In genomic region chr7:76512941-76513816, GRCh38 we compare ENCODE assay signal across 12 cellular contexts. TPM values are rescaled to one million over a fixed set of nuclear protein-coding genes. Genes with fewer than 3 reads are reported as not detected.
DNase-seq lines count a peak whose midpoint lies in the region; ATAC-seq and TF ChIP-seq lines count a peak whose summit lies in the region.
"Had no signal": no experiment of that assay in that cellular context is flagged by ENCODE, and none has a peak within 500 bp of the region (broad histone marks: within the 10 kb centered on the region; RNA-seq: fewer than 3 reads in every experiment).

No MANE protein-coding gene starts in this region.

- no peaks in the 10 kb centered on the region for H3K27me3 ChIP-seq in breast epithelium

- no TSS peak for BruUV-seq in MCF 10A (replicated peaks; lab: Mats Ljungman, UMichigan)
- no TSS peak for BruUV-seq in OCI-LY7 (replicated peaks; lab: Mats Ljungman, UMichigan)

- peak; percentile 16 for DNase-seq in MCF 10A (ENCODE audit: unreplicated experiment)
- no peak for DNase-seq in breast epithelium (ENCODE audit: low spot score in 2 of 2)
- no peak for DNase-seq in OCI-LY7 (ENCODE audit: low spot score)
- DNase-seq in fibroblast of villous mesenchyme (ENCODE audit: low read depth) = no peak
- DNase-seq in stimulated activated naive CD8-positive, alpha-beta T cell treated with anti-CD3 and anti-CD28 coated beads, Interleukin-15, amount 100 ng/mL, for 72 hours = peak in 1 of 2 donors; percentile 5
- no peak for DNase-seq in NCI-H2171 (lab: John Stamatoyannopoulos, UW)
- no peak for DNase-seq in HUDEP-2 (lab: John Stamatoyannopoulos, UW; ENCODE audit: unreplicated experiment in 76 of 76)
- DNase-seq: DMS79, NCI-H1694 had no signal

- H3K4me3 Mint-ChIP-seq in MCF 10A (ENCODE audit: unreplicated experiment) = no peak overlapping the region
- H3K4me3 Mint-ChIP-seq in stimulated activated naive CD8-positive, alpha-beta T cell treated with anti-CD3 and anti-CD28 coated beads, Interleukin-15, amount 100 ng/mL, for 72 hours = no peak overlapping the region
- H3K4me3 Mint-ChIP-seq: effector memory CD8-positive, alpha-beta T cell had no signal

- no peaks in the 10 kb centered on the region for H3K27me3 Mint-ChIP-seq in MCF 10A (ENCODE audit: insufficient read depth, unreplicated experiment)
- no peaks in the 10 kb centered on the region for H3K27me3 Mint-ChIP-seq in stimulated activated naive CD8-positive, alpha-beta T cell treated with anti-CD3 and anti-CD28 coated beads, Interleukin-15, amount 100 ng/mL, for 72 hours
- H3K27me3 Mint-ChIP-seq: effector memory CD8-positive, alpha-beta T cell had no signal

- H3K27ac ChIP-seq in breast epithelium (peak overlapping the region in 1 of 2 donors; percentile 68), OCI-LY7 (ENCODE audit: low read depth, low read length, poor library complexity, severe bottlenecking) (no peak overlapping the region)
- H3K27ac ChIP-seq: neutrophil had no signal

- no peaks in the 10 kb centered on the region for H3K79me2 ChIP-seq in OCI-LY7 (ENCODE audit: insufficient read depth, low read depth, low read length)

- H3K9me3 Mint-ChIP-seq in MCF 10A (ENCODE audit: unreplicated experiment) = no peaks in the 10 kb centered on the region
- H3K9me3 Mint-ChIP-seq in stimulated activated naive CD8-positive, alpha-beta T cell treated with anti-CD3 and anti-CD28 coated beads, Interleukin-15, amount 100 ng/mL, for 72 hours = no peaks in the 10 kb centered on the region
- H3K9me3 Mint-ChIP-seq: effector memory CD8-positive, alpha-beta T cell had no signal

- H4K20me1 ChIP-seq in OCI-LY7 (ENCODE audit: insufficient read depth, low read length) = no peaks in the 10 kb centered on the region

- no peaks in the 10 kb centered on the region for H3K9me2 ChIP-seq in OCI-LY7 (ENCODE audit: insufficient read depth, low read length)

- H3K4me1 Mint-ChIP-seq in MCF 10A (ENCODE audit: insufficient read depth, unreplicated experiment) = peaks cover 3% of the 10 kb centered on the region
- no peaks in the 10 kb centered on the region for H3K4me1 Mint-ChIP-seq in stimulated activated naive CD8-positive, alpha-beta T cell treated with anti-CD3 and anti-CD28 coated beads, Interleukin-15, amount 100 ng/mL, for 72 hours

- no peaks in the 10 kb centered on the region for H3K4me1 ChIP-seq in breast epithelium
- H3K4me1 ChIP-seq in OCI-LY7 (ENCODE audit: insufficient read depth, low read length, poor library complexity, severe bottlenecking) = no peaks in the 10 kb centered on the region

- TF ChIP-seq POLR2A in breast epithelium (IDR thresholded peaks at IDR 0.05) = no peak

- POLR2A ChIA-PET in MCF 10A (lab: Yijun Ruan, JAX) = no interaction called here
- POLR2A ChIA-PET in OCI-LY7 (lab: Charles Lee) = no interaction called here

- H3K36me3 ChIP-seq in breast epithelium (no peaks in the 10 kb centered on the region), OCI-LY7 (ENCODE audit: insufficient read depth, low read length) (no peaks in the 10 kb centered on the region)
- H3K36me3 ChIP-seq: neutrophil had no signal

- intact Hi-C loops in MCF 10A (cut with micrococcal nuclease) = no loop called here
- intact Hi-C loops in breast epithelium (cut with DNase I; ENCODE audit: low total_unique reads) = no loop called here
- intact Hi-C loops in OCI-LY7 (cut with micrococcal nuclease; ENCODE audit: unreplicated experiment) = no loop called here

- no peak overlapping the region for H3K4me3 ChIP-seq in breast epithelium
- no peak overlapping the region for H3K4me3 ChIP-seq in OCI-LY7 (ENCODE audit: low read depth, low read length, poor library complexity, severe bottlenecking)
- H3K4me3 ChIP-seq in fibroblast of villous mesenchyme (ENCODE audit: low read depth, low read length) = no peak overlapping the region

- H3K9me3 ChIP-seq in breast epithelium (no peaks in the 10 kb centered on the region), OCI-LY7 (ENCODE audit: low read length) (no peaks in the 10 kb centered on the region)
- H3K9me3 ChIP-seq: neutrophil had no signal

- peak; percentile 44 for ATAC-seq in stimulated activated naive CD8-positive, alpha-beta T cell treated with anti-CD3 and anti-CD28 coated beads, Interleukin-15, amount 100 ng/mL, for 72 hours
- no peak for ATAC-seq in GM19035 (IDR thresholded peaks at IDR 0.05; ENCODE audit: unreplicated experiment)
- ATAC-seq: effector memory CD8-positive, alpha-beta T cell had no signal

- no peak overlapping the region for H2AFZ ChIP-seq in OCI-LY7 (ENCODE audit: low read length)

- CTCF ChIA-PET in MCF 10A (lab: Yijun Ruan, JAX) = no interaction called here
- CTCF ChIA-PET in OCI-LY7 (lab: Charles Lee; ENCODE audit: unreplicated experiment) = no interaction called here

- no peak overlapping the region for H3K4me2 ChIP-seq in OCI-LY7 (ENCODE audit: low read length)

- peak; percentile 40 for TF ChIP-seq CTCF in MCF 10A (IDR thresholded peaks at IDR 0.05; ENCODE audit: unreplicated experiment)
- TF ChIP-seq CTCF in breast epithelium (IDR thresholded peaks at IDR 0.05) = peak in 1 of 3 donors; percentile 21
- 0 out of 2 replicates have a peak, but pooled peaks have one; percentile 32 for TF ChIP-seq CTCF in OCI-LY7 (conservative IDR thresholded peaks at IDR 0.05; ENCODE audit: low read length)
- peak; percentile 37 for TF ChIP-seq CTCF in fibroblast of villous mesenchyme (IDR thresholded peaks at IDR 0.05; ENCODE audit: insufficient read depth, low read depth, low read length)

- no peak overlapping the region for H3K27ac Mint-ChIP-seq in MCF 10A (ENCODE audit: low read depth, unreplicated experiment)
- no peak overlapping the region for H3K27ac Mint-ChIP-seq in stimulated activated naive CD8-positive, alpha-beta T cell treated with anti-CD3 and anti-CD28 coated beads, Interleukin-15, amount 100 ng/mL, for 72 hours
- H3K27ac Mint-ChIP-seq: effector memory CD8-positive, alpha-beta T cell had no signal

- peaks cover 9% of the 10 kb centered on the region for H3K36me3 Mint-ChIP-seq in MCF 10A (ENCODE audit: insufficient read depth, unreplicated experiment)

RNA-seq across cellular contexts. Expression of gene UPK3B, which starts 2.8 kb away (rescaled TPM):
- total RNA-seq in MCF 10A (2022) (1.0 and 1.1 TPM in 2 replicates), breast epithelium (10 to 100 TPM in 1 of 3 donors, 1 to 10 TPM in 2; 2.1 to 77.9 (median 5.9) TPM), OCI-LY7 (2022) (1.4 and 2.5 TPM in 2 replicates), fibroblast of villous mesenchyme (0.43 TPM in 1 of 2 replicates, not detected in the other)
- total RNA-seq in OCI-LY7 (2014; rRNA removed; shearing (Covaris generic)) = 1.2 and 3.4 TPM in 2 replicates

RNA-seq across cellular contexts. Expression of gene SPDYE16, which starts 29.9 kb away (rescaled TPM):
- 0.29 TPM in 1 of 2 replicates, not detected in the other for total RNA-seq in MCF 10A (2022)
- under 1 TPM in 1 of 3 donors, not detected in 2; 0.73 TPM for total RNA-seq in breast epithelium
- 0.67 and 0.88 TPM in 2 replicates for total RNA-seq in OCI-LY7 (2014; rRNA removed; shearing (Covaris generic))
- 0.20 and 0.21 TPM in 2 replicates for total RNA-seq in OCI-LY7 (2022)
- not detected in 2 replicates for total RNA-seq in fibroblast of villous mesenchyme

RNA-seq across cellular contexts. Expression of gene DTX2, which starts 51.7 kb away (rescaled TPM):
- 29.9 and 35.2 TPM in 2 replicates for total RNA-seq in MCF 10A (2022)
- 10 to 100 TPM; 17.6 to 30.5 (median 21.7) TPM for total RNA-seq in breast epithelium
- total RNA-seq in OCI-LY7 (2014; rRNA removed; shearing (Covaris generic)) = 9.6 and 13.5 TPM in 2 replicates
- total RNA-seq in OCI-LY7 (2022) = 26.1 and 27.8 TPM in 2 replicates
- total RNA-seq in fibroblast of villous mesenchyme = 5.2 and 6.1 TPM in 2 replicates
